Comparison of ENCODE assay signal across 9 cellular contexts in genomic region chr7:17690030-17690429, GRCh38.
A peak's percentile ranks its signal among the peaks of the same experiment; 100 is the strongest.
DNase-seq lines count a peak whose midpoint lies in the region; ATAC-seq and TF ChIP-seq lines count a peak whose summit lies in the region.
"Had no signal": no experiment of that assay in that cellular context is flagged by ENCODE, and none has a peak within 500 bp of the region (broad histone marks: within the 10 kb centered on the region; RNA-seq: fewer than 3 reads in every experiment).

No MANE protein-coding gene starts in this region.

- peaks cover 8% of the 10 kb centered on the region for H3F3A ChIP-seq in PC-9 (ENCODE audit: insufficient read depth, low read depth)

- no TSS peak for BruUV-seq in PC-9 (replicated peaks; lab: Mats Ljungman, UMichigan)

- intact Hi-C loops in PC-9 (cut with micrococcal nuclease; ENCODE audit: unreplicated experiment): no loop called here
- intact Hi-C loops in activated naive CD4-positive, alpha-beta T cell treated with anti-CD3 and anti-CD28 coated beads for 36 hours (cut with micrococcal nuclease): no loop called here

- no peak overlapping the region for H3K4me3 Mint-ChIP-seq in activated naive CD4-positive, alpha-beta T cell treated with anti-CD3 and anti-CD28 coated beads for 36 hours
- no peak overlapping the region for H3K4me3 Mint-ChIP-seq in activated T-cell treated with anti-CD3 and anti-CD28 coated beads, Interleukin-2, amount 50 U/mL, for 4 hours
- H3K4me3 Mint-ChIP-seq: activated B cell treated with CpG ODN at 0.5 μM for 24 hours had no signal

- no peaks in the 10 kb centered on the region for H3K36me3 ChIP-seq in PC-9 (ENCODE audit: low read depth)

- no peak overlapping the region for H3K4me3 ChIP-seq in PC-9

- H3K79me2 ChIP-seq in PC-9 (ENCODE audit: low read depth): no peaks in the 10 kb centered on the region

- H3K4me1 ChIP-seq in PC-9 (replicated peaks; ENCODE audit: insufficient read depth): peaks cover 16% of the 10 kb centered on the region

- H3K9me3 Mint-ChIP-seq in activated naive CD4-positive, alpha-beta T cell treated with anti-CD3 and anti-CD28 coated beads for 36 hours: no peaks in the 10 kb centered on the region
- no peaks in the 10 kb centered on the region for H3K9me3 Mint-ChIP-seq in activated T-cell treated with anti-CD3 and anti-CD28 coated beads, Interleukin-2, amount 50 U/mL, for 4 hours
- H3K9me3 Mint-ChIP-seq: activated B cell treated with CpG ODN at 0.5 μM for 24 hours had no signal

- DNase-seq in ELF-1 (ENCODE audit: low read depth, low spot score) (peak; percentile 15), PC-9 (peak; percentile 63 to 72), hepatic stellate cell (ENCODE audit: low spot score) (peak; percentile 79), NCI-H1048 (lab: John Stamatoyannopoulos, UW) (no peak)
- DNase-seq in stimulated activated naive CD4-positive, alpha-beta T cell treated with Interleukin-2 at 50 U/mL for 16 hours (lab: John Stamatoyannopoulos, UW): no peak
- DNase-seq in activated naive CD4-positive, alpha-beta T cell treated with anti-CD3 and anti-CD28 coated beads for 36 hours: no peak
- no peak for DNase-seq in activated T-cell treated with anti-CD3 and anti-CD28 coated beads, Interleukin-2, amount 50 U/mL, for 4 hours
- DNase-seq: activated B cell treated with CpG ODN at 0.5 μM for 24 hours had no signal

- no peaks in the 10 kb centered on the region for H3K36me3 Mint-ChIP-seq in activated naive CD4-positive, alpha-beta T cell treated with anti-CD3 and anti-CD28 coated beads for 36 hours (ENCODE audit: low read depth)
- H3K36me3 Mint-ChIP-seq in activated T-cell treated with anti-CD3 and anti-CD28 coated beads, Interleukin-2, amount 50 U/mL, for 4 hours (ENCODE audit: insufficient read depth): no peaks in the 10 kb centered on the region

- H3K27me3 Mint-ChIP-seq in activated naive CD4-positive, alpha-beta T cell treated with anti-CD3 and anti-CD28 coated beads for 36 hours (ENCODE audit: low read depth): no peaks in the 10 kb centered on the region
- no peaks in the 10 kb centered on the region for H3K27me3 Mint-ChIP-seq in activated T-cell treated with anti-CD3 and anti-CD28 coated beads, Interleukin-2, amount 50 U/mL, for 4 hours (ENCODE audit: low read depth)
- H3K27me3 Mint-ChIP-seq: activated B cell treated with CpG ODN at 0.5 μM for 24 hours had no signal

- H3K27ac ChIP-seq in PC-9: peak overlapping the region; percentile 77

- TF ChIP-seq CTCF in PC-9 (conservative IDR thresholded peaks at IDR 0.05): no peak

- peak overlapping the region; percentile 70 for H2AFZ ChIP-seq in PC-9

- POLR2A ChIA-PET in PC-9 (lab: Charles Lee; ENCODE audit: unreplicated experiment): interaction anchor here (0.5 to 0.6 kb wide), 3 partner anchors 129 to 588 kb away, joined by 3 to 7 read pairs (median 5); no protein-coding TSS in a partner anchor

- H3K27me3 ChIP-seq in PC-9 (ENCODE audit: insufficient read depth, low read depth): no peaks in the 10 kb centered on the region

- no peaks in the 10 kb centered on the region for H3K9me2 ChIP-seq in PC-9 (ENCODE audit: insufficient read depth)

- H3K4me1 Mint-ChIP-seq in activated naive CD4-positive, alpha-beta T cell treated with anti-CD3 and anti-CD28 coated beads for 36 hours (ENCODE audit: low read depth): no peaks in the 10 kb centered on the region
- no peaks in the 10 kb centered on the region for H3K4me1 Mint-ChIP-seq in activated T-cell treated with anti-CD3 and anti-CD28 coated beads, Interleukin-2, amount 50 U/mL, for 4 hours (ENCODE audit: low read depth)
- H3K4me1 Mint-ChIP-seq: activated B cell treated with CpG ODN at 0.5 μM for 24 hours had no signal

- no peaks in the 10 kb centered on the region for H4K20me1 ChIP-seq in PC-9 (ENCODE audit: insufficient read depth)

- H3K27ac Mint-ChIP-seq in activated naive CD4-positive, alpha-beta T cell treated with anti-CD3 and anti-CD28 coated beads for 36 hours: no peak overlapping the region
- H3K27ac Mint-ChIP-seq: activated B cell treated with CpG ODN at 0.5 μM for 24 hours had no signal

- CTCF ChIA-PET in PC-9 (lab: Charles Lee): no interaction called here
- CTCF ChIA-PET in activated naive CD4-positive, alpha-beta T cell treated with anti-CD3 and anti-CD28 coated beads for 36 hours (lab: Charles Lee): no interaction called here

- ATAC-seq in HG02623 (IDR thresholded peaks at IDR 0.05; ENCODE audit: unreplicated experiment): peak; percentile 86
- ATAC-seq in activated T-cell treated with anti-CD3 and anti-CD28 coated beads, Interleukin-2, amount 50 U/mL, for 4 hours: no peak

- peaks cover 12% of the 10 kb centered on the region; the same call in 1 of the 2 replicates for H3K9me3 ChIP-seq in PC-9 (ENCODE audit: insufficient read depth, low read depth)

- H3K4me2 ChIP-seq in PC-9: peak overlapping the region; percentile 36

Comparison
In these comparisons a context has a peak if more than half of its experiments do, and no peak if none do; other contexts are left out.
1. DNase-seq: peak in ELF-1 (single experiment), PC-9 (2 of 2) and hepatic stellate cell (single experiment); none in stimulated activated naive CD4-positive, alpha-beta T cell treated with Interleukin-2 at 50 U/mL for 16 hours (single experiment), NCI-H1048 (single experiment), activated naive CD4-positive, alpha-beta T cell treated with anti-CD3 and anti-CD28 coated beads for 36 hours (single experiment) and activated T-cell treated with anti-CD3 and anti-CD28 coated beads, Interleukin-2, amount 50 U/mL, for 4 hours (single experiment).